Comparison of ENCODE assay signal across 20 cellular contexts in genomic region chr18:12968619-12969018, GRCh38.
"Had no signal": no experiment of that assay in that cellular context is flagged by ENCODE, and none has a peak within 500 bp of the region (broad histone marks: within the 10 kb centered on the region; RNA-seq: fewer than 3 reads in every experiment).

No MANE protein-coding gene starts in this region.

- H3K4me1 ChIP-seq: esophagus muscularis mucosa, gastrocnemius medialis, prostate gland, right atrium auricular region, testis, uterus had no signal

- H3K4me3 Mint-ChIP-seq: activated CD4-positive, alpha-beta T cell treated with anti-CD3 and anti-CD28 coated beads, Interleukin-2, amount 10 ng/mL, durations not matched to agents 7 days and 5 days; activated CD8-positive, alpha-beta T cell treated with anti-CD3 and anti-CD28 coated beads for 36 hours; activated naive CD8-positive, alpha-beta T cell; activated T-cell treated with anti-CD3 and anti-CD28 coated beads, Interleukin-2, amount 50 U/mL, for 4 hours; natural killer cell treated with Interleukin-12 subunit alpha and Interleukin-12 subunit beta and Interleukin-15 and Interleukin-18, amount 100 ng/mL, for 72 hours had no signal

- DNase-seq: activated CD4-positive, alpha-beta T cell treated with anti-CD3 and anti-CD28 coated beads, Interleukin-2, amount 10 ng/mL, durations not matched to agents 7 days and 5 days; activated CD8-positive, alpha-beta T cell treated with anti-CD3 and anti-CD28 coated beads for 36 hours; activated effector memory CD4-positive, alpha-beta T cell treated with anti-CD3 and anti-CD28 coated beads, Interleukin-2, amount 50 U/mL, for 16 hours; activated T-cell treated with anti-CD3 and anti-CD28 coated beads, Interleukin-2, amount 50 U/mL, for 4 hours; amniotic stem cell; cerebellar nuclear complex; gastrocnemius medialis; hypothalamus; left ventricle myocardium superior; mammary epithelial cell; stimulated activated CD4-positive, alpha-beta T cell treated with anti-CD3 and anti-CD28 coated beads, Interleukin-12 subunit alpha, Interleukin-12 subunit beta, amount 100 ng/mL, for 4 hours; testis; trophoblast cell; uterus had no signal

- H3K27me3 ChIP-seq: esophagus muscularis mucosa, gastrocnemius medialis, right atrium auricular region, testis, uterus had no signal

- H3K27me3 Mint-ChIP-seq: activated CD4-positive, alpha-beta T cell treated with anti-CD3 and anti-CD28 coated beads, Interleukin-2, amount 10 ng/mL, durations not matched to agents 7 days and 5 days; activated CD8-positive, alpha-beta T cell treated with anti-CD3 and anti-CD28 coated beads for 36 hours; activated naive CD8-positive, alpha-beta T cell; natural killer cell treated with Interleukin-12 subunit alpha and Interleukin-12 subunit beta and Interleukin-15 and Interleukin-18, amount 100 ng/mL, for 72 hours had no signal

- H3K9me3 Mint-ChIP-seq: activated CD4-positive, alpha-beta T cell treated with anti-CD3 and anti-CD28 coated beads, Interleukin-2, amount 10 ng/mL, durations not matched to agents 7 days and 5 days; activated CD8-positive, alpha-beta T cell treated with anti-CD3 and anti-CD28 coated beads for 36 hours; activated T-cell treated with anti-CD3 and anti-CD28 coated beads, Interleukin-2, amount 50 U/mL, for 4 hours; natural killer cell treated with Interleukin-12 subunit alpha and Interleukin-12 subunit beta and Interleukin-15 and Interleukin-18, amount 100 ng/mL, for 72 hours had no signal

- H3K27ac Mint-ChIP-seq: activated CD4-positive, alpha-beta T cell treated with anti-CD3 and anti-CD28 coated beads, Interleukin-2, amount 10 ng/mL, durations not matched to agents 7 days and 5 days; activated CD8-positive, alpha-beta T cell treated with anti-CD3 and anti-CD28 coated beads for 36 hours; activated naive CD8-positive, alpha-beta T cell; natural killer cell treated with Interleukin-12 subunit alpha and Interleukin-12 subunit beta and Interleukin-15 and Interleukin-18, amount 100 ng/mL, for 72 hours had no signal

- H3K27ac ChIP-seq: coronary artery, esophagus muscularis mucosa, gastrocnemius medialis, prostate gland, right atrium auricular region, testis, uterus had no signal

- H3K9me3 ChIP-seq: esophagus muscularis mucosa, gastrocnemius medialis, prostate gland, right atrium auricular region, testis, uterus had no signal
